ENCODE assay signal across 20 cellular contexts in genomic region chr2:72378737-72379346, GRCh38.
"Had no signal": no experiment of that assay in that cellular context is flagged by ENCODE, and none has a peak within 500 bp of the region (broad histone marks: within the 10 kb centered on the region; RNA-seq: fewer than 3 reads in every experiment).

No MANE protein-coding gene starts in this region.

- H3K36me3 Mint-ChIP-seq: activated naive CD4-positive, alpha-beta T cell treated with anti-CD3 and anti-CD28 coated beads, Interleukin-2, amount 10 ng/mL, durations not matched to agents 7 days and 5 days had no signal

- H3K27ac Mint-ChIP-seq: activated naive CD4-positive, alpha-beta T cell treated with anti-CD3 and anti-CD28 coated beads, Interleukin-2, amount 10 ng/mL, durations not matched to agents 7 days and 5 days; neural progenitor cell; stimulated activated naive CD8-positive, alpha-beta T cell treated with anti-CD3 and anti-CD28 coated beads, Interleukin-15, amount 100 ng/mL, for 72 hours; T-cell had no signal

- H3K4me1 Mint-ChIP-seq: activated naive CD4-positive, alpha-beta T cell treated with anti-CD3 and anti-CD28 coated beads, Interleukin-2, amount 10 ng/mL, durations not matched to agents 7 days and 5 days; immature natural killer cell; naive B cell; neural progenitor cell; stimulated activated naive CD8-positive, alpha-beta T cell treated with anti-CD3 and anti-CD28 coated beads, Interleukin-15, amount 100 ng/mL, for 72 hours; T-cell had no signal

- ATAC-seq: activated CD4-positive, CD25-positive, alpha-beta regulatory T cell treated with anti-CD3 and anti-CD28 coated beads, Interleukin-2, amount 50 U/mL, for 24 hours; esophagus mucosa; foreskin keratinocyte; sciatic nerve; stimulated activated naive CD8-positive, alpha-beta T cell treated with anti-CD3 and anti-CD28 coated beads, Interleukin-15, amount 100 ng/mL, for 72 hours; T-cell had no signal

- H3K4me3 Mint-ChIP-seq: activated naive CD4-positive, alpha-beta T cell treated with anti-CD3 and anti-CD28 coated beads, Interleukin-2, amount 10 ng/mL, durations not matched to agents 7 days and 5 days; immature natural killer cell; naive B cell; neural progenitor cell; stimulated activated naive CD8-positive, alpha-beta T cell treated with anti-CD3 and anti-CD28 coated beads, Interleukin-15, amount 100 ng/mL, for 72 hours; T-cell had no signal

- FAIRE-seq: endometrium had no signal

- H3K36me3 ChIP-seq: neural progenitor cell, ovary had no signal

- H3K27me3 ChIP-seq: ascending aorta, dorsolateral prefrontal cortex, foreskin keratinocyte, neural progenitor cell, ovary, spleen, testis, upper lobe of left lung had no signal

- H3K27me3 Mint-ChIP-seq: activated naive CD4-positive, alpha-beta T cell treated with anti-CD3 and anti-CD28 coated beads, Interleukin-2, amount 10 ng/mL, durations not matched to agents 7 days and 5 days; naive B cell; stimulated activated naive CD8-positive, alpha-beta T cell treated with anti-CD3 and anti-CD28 coated beads, Interleukin-15, amount 100 ng/mL, for 72 hours; T-cell had no signal

- H3K4me3 ChIP-seq: ascending aorta, dorsolateral prefrontal cortex, lung, neural progenitor cell, ovary, spleen, testis, upper lobe of left lung had no signal

- DNase-seq: activated CD4-positive, alpha-beta T cell treated with anti-CD3 and anti-CD28 coated beads, Interleukin-2, amount 50 U/mL, for 1 hour; activated naive CD4-positive, alpha-beta T cell treated with anti-CD3 and anti-CD28 coated beads, Interleukin-2, amount 10 ng/mL, durations not matched to agents 7 days and 5 days; dorsolateral prefrontal cortex; immature natural killer cell; naive B cell; ovary; spleen; stimulated activated naive CD8-positive, alpha-beta T cell treated with anti-CD3 and anti-CD28 coated beads, Interleukin-15, amount 100 ng/mL, for 72 hours; T-cell; T-helper 9 cell; testis; upper lobe of left lung had no signal
